In the genomic region with DNA sequence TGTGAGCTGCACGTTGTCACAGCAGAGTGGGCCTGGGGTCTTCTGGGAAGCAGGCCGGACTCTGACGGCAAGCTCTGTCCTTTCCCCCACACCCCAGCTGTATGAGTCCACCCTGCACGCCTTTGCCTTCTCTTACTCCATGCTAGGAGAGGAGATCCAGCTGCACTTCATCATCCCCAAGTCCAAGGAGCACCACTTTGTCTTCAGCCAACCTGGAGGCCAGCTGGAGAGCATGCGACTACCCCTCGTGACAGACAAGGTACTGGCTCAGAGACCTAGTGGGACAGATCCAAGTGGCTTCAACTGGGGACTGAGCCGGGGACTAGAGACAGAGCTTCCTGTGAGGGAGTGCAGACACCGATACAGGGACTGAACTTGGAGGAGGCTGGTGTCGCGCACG, we compare ENCODE assay signal across 24 cellular contexts. TPM values are rescaled to one million over a fixed set of nuclear protein-coding genes. Genes with fewer than 3 reads are reported as not detected.
A peak's percentile ranks its signal among the peaks of the same experiment; 100 is the strongest.
DNase-seq lines count a peak whose midpoint lies in the region; ATAC-seq, FAIRE-seq and TF ChIP-seq lines count a peak whose summit lies in the region.
"Had no signal": no experiment of that assay in that cellular context is flagged by ENCODE, and none has a peak within 500 bp of the region (broad histone marks: within the 10 kb centered on the region; RNA-seq: fewer than 3 reads in every experiment).

No MANE protein-coding gene starts in this region.

- intact Hi-C loops in HepG2 (cut with micrococcal nuclease; ENCODE audit: unreplicated experiment) (no loop called here), right lobe of liver (cut with DNase I) (no loop called here), gastrocnemius medialis (cut with DNase I; ENCODE audit: low total_unique reads) (no loop called here), prostate gland (cut with DNase I) (no loop called here)

- H3K9ac ChIP-seq in HepG2 (ENCODE audit: insufficient read depth, low read depth, low read length): no peak overlapping the region

- no peak for ATAC-seq in HepG2
- no peak for ATAC-seq in right lobe of liver
- peak; percentile 67 for ATAC-seq in gastroesophageal sphincter
- ATAC-seq in gastrocnemius medialis: peak; percentile 71 to 72
- ATAC-seq in HG02588 (IDR thresholded peaks at IDR 0.05; ENCODE audit: unreplicated experiment): no peak
- no peak for ATAC-seq in GM21515 (IDR thresholded peaks at IDR 0.05; ENCODE audit: unreplicated experiment)
- ATAC-seq: K562 had no signal

- no peak overlapping the region for H2AFZ ChIP-seq in HepG2 (ENCODE audit: low read length)

- H3K36me3 ChIP-seq in HepG2 (replicated peaks in 1 of 2; ENCODE audit: control insufficient read depth in 1 of 2, insufficient read depth in 2 of 2, low read length in 2 of 2) (peaks cover 72 to 97% of the 10 kb centered on the region in 2 experiments), right lobe of liver (no peaks in the 10 kb centered on the region), gastroesophageal sphincter (peaks cover 0 to 49% of the 10 kb centered on the region in 2 donors), gastrocnemius medialis (no peaks in the 10 kb centered on the region), prostate gland (peaks cover 0 to 33% of the 10 kb centered on the region in 2 donors)

- CTCF ChIA-PET in HepG2 (lab: Yijun Ruan, JAX; ENCODE audit: low intra/inter-chr PET ratio, low total read pairs): no interaction called here

- H3K27me3 ChIP-seq in HepG2 (ENCODE audit: control insufficient read depth in 1 of 2, insufficient read depth in 2 of 2, low read length in 2 of 2): no peaks in the 10 kb centered on the region
- no peaks in the 10 kb centered on the region for H3K27me3 ChIP-seq in right lobe of liver
- H3K27me3 ChIP-seq in gastroesophageal sphincter: no peaks in the 10 kb centered on the region
- H3K27me3 ChIP-seq in gastrocnemius medialis: no peaks in the 10 kb centered on the region
- no peaks in the 10 kb centered on the region for H3K27me3 ChIP-seq in prostate gland (replicated peaks; ENCODE audit: insufficient read depth)
- H3K27me3 ChIP-seq: BE2C had no signal

- no peaks in the 10 kb centered on the region for H3K9me3 ChIP-seq in HepG2 (ENCODE audit: low read length)
- H3K9me3 ChIP-seq in right lobe of liver: no peaks in the 10 kb centered on the region
- peaks cover 0 to 16% (median 0%) of the 10 kb centered on the region in 3 donors for H3K9me3 ChIP-seq in gastroesophageal sphincter
- no peaks in the 10 kb centered on the region for H3K9me3 ChIP-seq in gastrocnemius medialis
- H3K9me3 ChIP-seq in prostate gland: no peaks in the 10 kb centered on the region
- H3K9me3 ChIP-seq: BE2C had no signal

- TF ChIP-seq CTCF in HepG2 (CRISPR knock-in tag; IDR thresholded peaks at IDR 0.05): no peak
- no peak for TF ChIP-seq CTCF in right lobe of liver (IDR thresholded peaks at IDR 0.05)
- no peak for TF ChIP-seq CTCF in gastroesophageal sphincter (IDR thresholded peaks at IDR 0.05)
- TF ChIP-seq CTCF in gastrocnemius medialis (IDR thresholded peaks at IDR 0.05 in 4 of 5, conservative IDR thresholded peaks at IDR 0.05 in 1 of 5): no peak
- TF ChIP-seq CTCF in prostate gland (IDR thresholded peaks at IDR 0.05): no peak

- no peak overlapping the region for H3K4me3 ChIP-seq in HepG2 (replicated peaks in 1 of 3; ENCODE audit: insufficient read depth in 1 of 3, low read depth in 2 of 3, low read length in 3 of 3)
- no peak overlapping the region for H3K4me3 ChIP-seq in right lobe of liver
- H3K4me3 ChIP-seq in gastroesophageal sphincter: no peak overlapping the region
- no peak overlapping the region for H3K4me3 ChIP-seq in gastrocnemius medialis
- H3K4me3 ChIP-seq in prostate gland: no peak overlapping the region
- H3K4me3 ChIP-seq: K562 had no signal

- no peak for TF ChIP-seq POLR2A in HepG2 (IDR thresholded peaks at IDR 0.05; ENCODE audit: insufficient read depth in 1 of 2, low read depth in 2 of 2, low read length in 2 of 2)
- no peak for TF ChIP-seq POLR2A in right lobe of liver (IDR thresholded peaks at IDR 0.05)
- no peak for TF ChIP-seq POLR2A in gastroesophageal sphincter (IDR thresholded peaks at IDR 0.05)
- TF ChIP-seq POLR2A in gastrocnemius medialis (IDR thresholded peaks at IDR 0.05): no peak
- no peak for TF ChIP-seq POLR2A in prostate gland (IDR thresholded peaks at IDR 0.05)

- TF ChIP-seq RAD21 in HepG2 (CRISPR knock-in tag; IDR thresholded peaks at IDR 0.05): no peak

- TF ChIP-seq EP300 in HepG2 (IDR thresholded peaks at IDR 0.05; ENCODE audit: low read depth in 2 of 2, low read length in 2 of 2): no peak
- TF ChIP-seq EP300 in HepG2 (CRISPR knock-in tag; IDR thresholded peaks at IDR 0.05; ENCODE audit: borderline replicate concordance): no peak
- no peak for TF ChIP-seq EP300 in gastroesophageal sphincter (IDR thresholded peaks at IDR 0.05)

- H3K27ac ChIP-seq in HepG2 (ENCODE audit: extremely low read length, insufficient read depth, low read length) (no peak overlapping the region), right lobe of liver (no peak overlapping the region), gastroesophageal sphincter (no peak overlapping the region), gastrocnemius medialis (peak overlapping the region; percentile 66 to 72 (median 70)), prostate gland (no peak overlapping the region)

- H3K4me1 ChIP-seq in HepG2 (ENCODE audit: insufficient read depth, low read length): no peaks in the 10 kb centered on the region
- H3K4me1 ChIP-seq in right lobe of liver: no peaks in the 10 kb centered on the region
- H3K4me1 ChIP-seq in gastroesophageal sphincter: no peaks in the 10 kb centered on the region
- peaks cover 15% of the 10 kb centered on the region in 2 donors for H3K4me1 ChIP-seq in gastrocnemius medialis
- no peaks in the 10 kb centered on the region for H3K4me1 ChIP-seq in prostate gland (replicated peaks)
- H3K4me1 ChIP-seq: BE2C had no signal

- POLR2A ChIA-PET in HepG2 (lab: Yijun Ruan, JAX): no interaction called here

- FAIRE-seq in HepG2 (lab: Jason Lieb, UNC): no peak
- FAIRE-seq: A204.1, G401.6, GM12891, H1, K562 had no signal

- in situ Hi-C loops in HepG2 (cut with HindIII; ENCODE audit: extremely low pct_ligation_motif_present, low pct_unique_long_range_greater_than_20kb): no loop called here
- in situ Hi-C loops in gastrocnemius medialis (cut with MboI; ENCODE audit: low sequenced_read_pairs in 4 of 4): no loop called here

- no TSS peak for BruUV-seq in HepG2 (replicated peaks; lab: Mats Ljungman, UMichigan)

- no peak for DNase-seq in HepG2 (ENCODE audit: low spot score)
- no peak for DNase-seq in right lobe of liver
- DNase-seq in gastrocnemius medialis: peak; percentile 32 to 60
- no peak for DNase-seq in prostate gland (ENCODE audit: low spot score)
- DNase-seq: ACHN; BE2C; C1 segment of cervical spinal cord; CD4-positive, CD25-positive, alpha-beta regulatory T cell; CD8-positive, alpha-beta memory T cell; COR-L47; DMS 273 treated with DMSO at 0.1 percent for 48 hours; DMS53; DND-41; EL; H9 had no signal

- no peak overlapping the region for H3K4me2 ChIP-seq in HepG2 (ENCODE audit: low read depth, low read length)

- H3K79me2 ChIP-seq in HepG2 (ENCODE audit: insufficient read depth, low read length): no peaks in the 10 kb centered on the region

- H4K20me1 ChIP-seq in HepG2 (ENCODE audit: insufficient read depth, low read length): no peaks in the 10 kb centered on the region; the same call in 1 of the 2 replicates

- WGBS in HepG2 (ENCODE audit: low lambda C conversion rate): 97% methylated on average over 11 of the region's 11 CpGs
- no CpG with 5 or more reads among the region's 11 CpGs for WGBS in right lobe of liver (ENCODE audit: insufficient coverage, low coverage, low lambda C conversion rate, missing lambda C conversion rate)
- WGBS in gastroesophageal sphincter (ENCODE audit: low coverage in 1 of 2), 2 donors: 67 to 73% methylated on average over 4 of the region's 11 CpGs
- WGBS in prostate gland: 70% methylated on average over 11 of the region's 11 CpGs

TF ChIP-seq in HepG2, 621 proteins besides CTCF, POLR2A, EP300 and RAD21 (continues in another document):
- no peak for TF ChIP-seq GTF3A (CRISPR knock-in tag; conservative IDR thresholded peaks at IDR 0.05)
- TF ChIP-seq POLR2AphosphoS5 (IDR thresholded peaks at IDR 0.05; ENCODE audit: low read depth, low read length): peak; percentile 18; the same call in 1 of the 2 replicates
- no peak for TF ChIP-seq ZNF619 (CRISPR knock-in tag; IDR thresholded peaks at IDR 0.05)
- TF ChIP-seq, protein P1, sequence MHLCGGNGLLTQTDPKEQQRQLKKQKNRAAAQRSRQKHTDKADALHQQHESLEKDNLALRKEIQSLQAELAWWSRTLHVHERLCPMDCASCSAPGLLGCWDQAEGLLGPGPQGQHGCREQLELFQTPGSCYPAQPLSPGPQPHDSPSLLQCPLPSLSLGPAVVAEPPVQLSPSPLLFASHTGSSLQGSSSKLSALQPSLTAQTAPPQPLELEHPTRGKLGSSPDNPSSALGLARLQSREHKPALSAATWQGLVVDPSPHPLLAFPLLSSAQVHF (CRISPR knock-in tag; IDR thresholded peaks at IDR 0.05): no peak
- no peak for TF ChIP-seq ZNF737 (CRISPR knock-in tag; IDR thresholded peaks at IDR 0.05; ENCODE audit: borderline replicate concordance)

RNA-seq across cellular contexts. Expression of gene NTSR2, which starts 40.1 kb away (rescaled TPM):
- total RNA-seq in HepG2 (2016; rRNA removed; fragmentation: Illumina TruSeq; extraction: Trizol) (not detected in 2 replicates), right lobe of liver (not detected), gastroesophageal sphincter (not detected), gastrocnemius medialis (under 1 TPM in 2 of 4 donors, not detected in 2; 0.62 to 0.85 TPM), prostate gland (under 1 TPM in 1 of 2 donors, not detected in 1; 0.34 TPM)
- total RNA-seq in HepG2 (2016; cell fraction: cytosol; rRNA removed; fragmentation: Illumina TruSeq; extraction: Trizol; ENCODE audit: low read depth): not detected in 2 replicates
- not detected in 2 replicates for total RNA-seq in HepG2 (2016; cell fraction: insoluble cytoplasmic fraction; rRNA removed; fragmentation: Illumina TruSeq; extraction: Trizol)
- not detected in 2 replicates for total RNA-seq in HepG2 (2016; cell fraction: membrane; rRNA removed; fragmentation: Illumina TruSeq; extraction: Trizol)
- not detected in 2 replicates for total RNA-seq in HepG2 (2016; cell fraction: nucleus; rRNA removed; fragmentation: Illumina TruSeq; extraction: Trizol)
- polyA plus RNA-seq in HepG2 (2011; rRNA removed): not detected in 2 replicates
- polyA plus RNA-seq in HepG2 (2011; cell fraction: cytosol; rRNA removed): not detected in 2 replicates
- not detected in 2 replicates for polyA plus RNA-seq in HepG2 (2011; cell fraction: nucleus; rRNA removed)
- polyA plus RNA-seq in HepG2 (2012): not detected in 2 replicates
- not detected in 2 replicates for polyA plus RNA-seq in HepG2 (2016; cell fraction: cytosol; fragmentation: Illumina TruSeq; extraction: Trizol; ENCODE audit: low read depth)
- not detected in 2 replicates for polyA plus RNA-seq in HepG2 (2016; cell fraction: insoluble cytoplasmic fraction; fragmentation: Illumina TruSeq; extraction: Trizol; ENCODE audit: low read depth)
- not detected in 2 replicates for polyA plus RNA-seq in HepG2 (2016; cell fraction: membrane; fragmentation: Illumina TruSeq; extraction: Trizol; ENCODE audit: low read depth)
- not detected in 2 replicates for polyA plus RNA-seq in HepG2 (2016; cell fraction: nucleus; fragmentation: Illumina TruSeq; extraction: Trizol; ENCODE audit: insufficient read depth, low read depth)
- polyA minus RNA-seq in HepG2 (2011; rRNA and poly(A)+ RNA removed; ENCODE audit: low replicate concordance): not detected in 2 replicates
- not detected in 2 replicates for polyA minus RNA-seq in HepG2 (2011; cell fraction: cytosol; rRNA and poly(A)+ RNA removed)
- not detected in 2 replicates for polyA minus RNA-seq in HepG2 (2011; cell fraction: nucleus; rRNA and poly(A)+ RNA removed)
- total RNA-seq: CD4-positive, CD25-positive, alpha-beta regulatory T cell; CD8-positive, alpha-beta memory T cell; H1; H9; HT-29; K562 had no signal
- polyA plus RNA-seq: CD4-positive, CD25-positive, alpha-beta regulatory T cell; CD8-positive, alpha-beta memory T cell; K562 had no signal

Comparison
In these comparisons a context has a peak if more than half of its experiments do, and no peak if none do; other contexts are left out.
1. ATAC-seq: peak in gastroesophageal sphincter (single experiment) and gastrocnemius medialis (2 of 2); none in HepG2 (single experiment), right lobe of liver (0 of 4), HG02588 (single experiment) and GM21515 (single experiment).
2. DNase-seq: peak in gastrocnemius medialis (2 of 2); none in HepG2 (single experiment), right lobe of liver (0 of 3) and prostate gland (single experiment).
3. H3K27ac ChIP-seq: peak in gastrocnemius medialis (4 of 4); none in HepG2 (single experiment), right lobe of liver (0 of 3), gastroesophageal sphincter (0 of 4) and prostate gland (0 of 2).